Comparison of ENCODE assay signal across 17 cellular contexts in genomic region chr7:108972009-108972408, GRCh38.
A peak's percentile ranks its signal among the peaks of the same experiment; 100 is the strongest.
DNase-seq lines count a peak whose midpoint lies in the region; ATAC-seq and TF ChIP-seq lines count a peak whose summit lies in the region.
"Had no signal": no experiment of that assay in that cellular context is flagged by ENCODE, and none has a peak within 500 bp of the region (broad histone marks: within the 10 kb centered on the region; RNA-seq: fewer than 3 reads in every experiment).

No MANE protein-coding gene starts in this region.

- ATAC-seq in GM19455 (IDR thresholded peaks at IDR 0.05; ENCODE audit: unreplicated experiment): no peak
- ATAC-seq: HCT116, K562 had no signal

- no peak for TF ChIP-seq CTCF in astrocyte of the cerebellum (IDR thresholded peaks at IDR 0.05; ENCODE audit: low read depth, low read length, missing control alignments)
- TF ChIP-seq CTCF in fibroblast of the aortic adventitia (IDR thresholded peaks at IDR 0.05; ENCODE audit: insufficient read depth, low read length): no peak
- no peak for TF ChIP-seq CTCF in stomach (IDR thresholded peaks at IDR 0.05)

- no peak overlapping the region for H3K27ac ChIP-seq in stomach
- H3K27ac ChIP-seq: 22Rv1, GM23248, PC-9 had no signal

- DNase-seq in NCI-H2081 (lab: John Stamatoyannopoulos, UW): peak; percentile 4 to 47
- no peak for DNase-seq in NCI-H2081 treated with DMSO at 0.1 percent for 48 hours (lab: John Stamatoyannopoulos, UW)
- DNase-seq in astrocyte of the cerebellum (ENCODE audit: low read depth): peak; percentile 12
- peak; percentile 6 for DNase-seq in fibroblast of the aortic adventitia (ENCODE audit: low read depth)
- peak; percentile 27 for DNase-seq in stomach
- DNase-seq in NOMO-1 treated with DMSO at 0.1 percent for 48 hours (lab: John Stamatoyannopoulos, UW; ENCODE audit: unreplicated experiment): no peak
- DNase-seq in NCI-H2227 treated with DMSO at 0.1 percent for 48 hours (lab: John Stamatoyannopoulos, UW): no peak
- DNase-seq: BE2C; Calu3; CD4-positive, alpha-beta T cell; DMS79 treated with DMSO at 0.1 percent for 48 hours; GM23248; PC-9 had no signal

- no peaks in the 10 kb centered on the region for H3K9me3 ChIP-seq in stomach
- H3K9me3 ChIP-seq: BE2C had no signal

- no peaks in the 10 kb centered on the region for H3K27me3 ChIP-seq in stomach
- H3K27me3 ChIP-seq: BE2C had no signal

- 26 to 54% (median 33%) methylated on average over 2 of the region's 2 CpGs for WGBS in stomach, 5 donors

- TF ChIP-seq EP300 in stomach (IDR thresholded peaks at IDR 0.05): no peak

- H3K4me1 ChIP-seq in stomach: no peaks in the 10 kb centered on the region

- intact Hi-C loops in stomach (cut with DNase I; ENCODE audit: low total_unique reads): no loop called here

- H3K36me3 ChIP-seq in stomach: no peaks in the 10 kb centered on the region
- H3K36me3 ChIP-seq: BE2C had no signal

- H3K4me3 ChIP-seq in astrocyte of the cerebellum (ENCODE audit: low read depth, low read length) (no peak overlapping the region), fibroblast of the aortic adventitia (ENCODE audit: low read depth, low read length) (no peak overlapping the region), stomach (no peak overlapping the region)
- H3K4me3 ChIP-seq: GM23248, K562, PC-9 had no signal

- TF ChIP-seq POLR2A in stomach (IDR thresholded peaks at IDR 0.05): no peak

- in situ Hi-C loops in astrocyte of the cerebellum (cut with HindIII; ENCODE audit: low sequenced_read_pairs): no loop called here

Comparison
In these comparisons a context has a peak if more than half of its experiments do, and no peak if none do; other contexts are left out.
1. DNase-seq: peak in NCI-H2081 (2 of 2), astrocyte of the cerebellum (single experiment), fibroblast of the aortic adventitia (single experiment) and stomach (single experiment); none in NCI-H2081 treated with DMSO at 0.1 percent for 48 hours (single experiment), NOMO-1 treated with DMSO at 0.1 percent for 48 hours (single experiment) and NCI-H2227 treated with DMSO at 0.1 percent for 48 hours (single experiment).